1 cellular context compared by ENCODE assay signal in genomic region chr11:93822359-93822758, GRCh38.
TF ChIP-seq lines count a peak whose summit lies in the region.

No MANE protein-coding gene starts in this region.

TF ChIP-seq in K562, 482 proteins besides CTCF, POLR2A, EP300 and RAD21 (continued from another document):
- TF ChIP-seq THRA (IDR thresholded peaks at IDR 0.05): no peak
- TF ChIP-seq TRIM28 (IDR thresholded peaks at IDR 0.05): no peak
- TF ChIP-seq MAFF (IDR thresholded peaks at IDR 0.05; ENCODE audit: low read length): peak; percentile 32; the same call in 1 of the 2 replicates
- no peak for TF ChIP-seq SOX6 (IDR thresholded peaks at IDR 0.05)
- peak; percentile 68 for TF ChIP-seq C11orf30 (IDR thresholded peaks at IDR 0.05; ENCODE audit: low read depth)
- no peak for TF ChIP-seq FOXP4 (CRISPR knock-in tag; IDR thresholded peaks at IDR 0.05; ENCODE audit: borderline replicate concordance)
- TF ChIP-seq TBP (optimal IDR thresholded peaks at IDR 0.05; ENCODE audit: low read depth, low read length): no peak
- peak; percentile 69 for TF ChIP-seq NFE2 (IDR thresholded peaks at IDR 0.05; ENCODE audit: low read depth)
- TF ChIP-seq ZNF316 (IDR thresholded peaks at IDR 0.05): peak; percentile 71
